In genomic region chr2:23418490-23418911, GRCh38 we compare ENCODE assay signal across 12 cellular contexts. TPM values are rescaled to one million over a fixed set of nuclear protein-coding genes. Genes with fewer than 3 reads are reported as not detected.
DNase-seq lines count a peak whose midpoint lies in the region; ATAC-seq and TF ChIP-seq lines count a peak whose summit lies in the region.
"Had no signal": no experiment of that assay in that cellular context is flagged by ENCODE, and none has a peak within 500 bp of the region (broad histone marks: within the 10 kb centered on the region; RNA-seq: fewer than 3 reads in every experiment).

No MANE protein-coding gene starts in this region.

- H3K9ac ChIP-seq in fibroblast of lung (ENCODE audit: insufficient read depth, low read length): peak overlapping the region; percentile 25

- H3K4me3 Mint-ChIP-seq in osteocyte (ENCODE audit: unreplicated experiment): no peak overlapping the region
- H3K4me3 Mint-ChIP-seq: CD4-positive, alpha-beta memory T cell had no signal

- H3K27ac ChIP-seq in SJCRH30: peak overlapping the region; percentile 11; the same call in 1 of the 2 replicates
- H3K27ac ChIP-seq in fibroblast of lung (ENCODE audit: insufficient read depth, low read length): peak overlapping the region; percentile 68

- H3K27ac Mint-ChIP-seq in osteocyte (ENCODE audit: unreplicated experiment): no peak overlapping the region
- H3K27ac Mint-ChIP-seq: CD4-positive, alpha-beta memory T cell had no signal

- ATAC-seq in GM19351 (IDR thresholded peaks at IDR 0.05; ENCODE audit: unreplicated experiment): no peak

- H3K27me3 ChIP-seq in SJCRH30: no peaks in the 10 kb centered on the region
- H3K27me3 ChIP-seq in fibroblast of lung (ENCODE audit: control insufficient read depth, insufficient read depth, low read length): no peaks in the 10 kb centered on the region

- H2AFZ ChIP-seq in fibroblast of lung (ENCODE audit: low read length): no peak overlapping the region

- H3K9me3 ChIP-seq in SJCRH30 (replicated peaks) (no peaks in the 10 kb centered on the region), fibroblast of lung (ENCODE audit: control insufficient read depth, insufficient read depth, low read depth, low read length) (no peaks in the 10 kb centered on the region)

- no peaks in the 10 kb centered on the region for H3K9me3 Mint-ChIP-seq in osteocyte (ENCODE audit: unreplicated experiment)
- H3K9me3 Mint-ChIP-seq: CD4-positive, alpha-beta memory T cell had no signal

- peaks cover 43% of the 10 kb centered on the region for H3K4me1 ChIP-seq in SJCRH30
- H3K4me1 ChIP-seq in fibroblast of lung (ENCODE audit: control insufficient read depth, extremely low read depth, insufficient read depth, low read length): peaks cover 22% of the 10 kb centered on the region

- H3K4me1 Mint-ChIP-seq in osteocyte (ENCODE audit: unreplicated experiment): no peaks in the 10 kb centered on the region
- H3K4me1 Mint-ChIP-seq: CD4-positive, alpha-beta memory T cell had no signal

- no peaks in the 10 kb centered on the region for H4K20me1 ChIP-seq in fibroblast of lung (ENCODE audit: control insufficient read depth, extremely low read depth, insufficient read depth, low read length)

- peak overlapping the region; percentile 34 for H3K4me2 ChIP-seq in fibroblast of lung (ENCODE audit: extremely low read depth, insufficient read depth, low read length)

- H3K36me3 ChIP-seq in SJCRH30 (0 out of 2 replicates have a peak, but pooled peaks cover 2% of the 10 kb centered on the region), fibroblast of lung (ENCODE audit: control insufficient read depth, insufficient read depth, low read length) (peaks cover 1% of the 10 kb centered on the region)

- H3K79me2 ChIP-seq in fibroblast of lung (ENCODE audit: control insufficient read depth, insufficient read depth, low read length): no peaks in the 10 kb centered on the region

- H3K4me3 ChIP-seq in SJCRH30 (no peak overlapping the region), fibroblast of lung (replicated peaks in 1 of 4; ENCODE audit: control extremely low read depth in 1 of 4, insufficient read depth in 1 of 4, low read depth in 3 of 4, low read length in 4 of 4) (no peak overlapping the region)

- DNase-seq in EH (ENCODE audit: low read depth) (peak; percentile 81), SJCRH30 (peak in 1 of 2 experiments; percentile 70), fibroblast of lung (ENCODE audit: low read depth in 2 of 2) (peak; percentile 61 to 89), osteocyte (ENCODE audit: extremely low spot score, unreplicated experiment) (peak; percentile 62), NCI-H146 (lab: John Stamatoyannopoulos, UW) (no peak), anterior cingulate cortex (lab: John Stamatoyannopoulos, UW) (no peak), hypothalamus (lab: John Stamatoyannopoulos, UW) (no peak)
- DNase-seq: activated CD4-positive, CD25-positive, alpha-beta regulatory T cell; CD4-positive, alpha-beta memory T cell; effector memory CD4-positive, alpha-beta T cell; Right ventricle myocardium superior had no signal

- no peaks in the 10 kb centered on the region for H3K36me3 Mint-ChIP-seq in osteocyte (ENCODE audit: unreplicated experiment)
- H3K36me3 Mint-ChIP-seq: CD4-positive, alpha-beta memory T cell had no signal

- TF ChIP-seq CTCF in fibroblast of lung (conservative IDR thresholded peaks at IDR 0.05 in 1 of 2, IDR thresholded peaks at IDR 0.05 in 1 of 2; ENCODE audit: low read depth in 1 of 2, low read length in 2 of 2) (no peak), osteocyte (IDR thresholded peaks at IDR 0.05) (no peak)

- peaks cover 2% of the 10 kb centered on the region for H3K27me3 Mint-ChIP-seq in osteocyte (ENCODE audit: unreplicated experiment)

RNA-seq across cellular contexts. Expression of gene KLHL29, which starts 33.5 kb away (rescaled TPM):
- 30.8 and 34.1 TPM in 2 replicates for total RNA-seq in SJCRH30 (2014; rRNA removed; shearing (Covaris generic))
- total RNA-seq in fibroblast of lung (4.9 and 7.9 TPM in 2 replicates), osteocyte (5.0 and 5.2 TPM in 2 replicates)
- polyA plus RNA-seq in fibroblast of lung: 4.2 and 7.1 TPM in 2 replicates
- 6.0 and 9.4 TPM in 2 replicates for polyA plus RNA-seq in fibroblast of lung (2012)
- polyA minus RNA-seq in fibroblast of lung (ENCODE audit: low replicate concordance): 6.0 and 9.9 TPM in 2 replicates

Comparison
In these comparisons a context has a peak if more than half of its experiments do, and no peak if none do; other contexts are left out.
1. DNase-seq: peak in EH (single experiment), fibroblast of lung (2 of 2) and osteocyte (single experiment); none in NCI-H146 (single experiment), anterior cingulate cortex (0 of 58) and hypothalamus (0 of 51).